In the genomic region with DNA sequence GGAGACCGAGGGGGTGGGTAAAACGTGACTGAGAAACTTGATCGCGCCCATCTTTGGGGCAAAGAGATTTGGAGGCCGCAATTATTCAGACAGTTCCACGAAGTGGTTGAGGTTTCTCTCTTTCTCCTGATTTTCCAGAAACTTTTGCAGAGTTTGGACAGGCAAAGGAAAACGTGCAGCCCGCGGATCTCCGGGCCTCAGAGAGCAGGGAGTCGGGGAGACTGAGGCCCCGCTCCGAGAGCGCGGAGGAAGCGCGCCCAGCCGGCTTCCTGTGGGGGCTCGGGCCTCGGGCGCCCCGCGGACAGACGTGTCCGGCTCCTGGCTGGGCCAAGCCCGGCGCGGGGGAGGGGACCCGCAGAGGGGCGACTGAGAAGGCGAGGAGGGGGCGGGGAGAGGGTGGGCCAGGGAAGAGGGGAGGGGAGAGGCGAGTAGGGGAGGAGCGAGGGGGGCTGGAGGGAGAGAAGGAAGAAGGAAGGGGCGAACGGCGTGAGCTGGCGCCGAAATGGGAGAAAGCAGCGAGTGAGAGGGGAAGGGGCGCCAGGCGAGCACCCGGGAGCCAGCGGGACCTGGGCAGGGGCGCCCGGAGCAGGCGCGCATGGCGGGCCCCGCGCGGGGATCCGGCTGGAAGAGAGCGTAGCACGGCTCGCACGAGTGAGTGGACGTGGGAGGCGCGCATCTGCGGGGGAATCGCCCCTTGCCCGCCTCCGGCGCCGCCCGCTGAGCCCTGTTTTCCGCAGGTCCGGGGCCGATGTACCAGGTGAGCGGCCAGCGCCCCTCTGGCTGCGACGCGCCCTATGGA, we compare ENCODE assay signal across 8 cellular contexts. TPM values are rescaled to one million over a fixed set of nuclear protein-coding genes. Genes with fewer than 3 reads are reported as not detected.
DNase-seq lines count a peak whose midpoint lies in the region; TF ChIP-seq lines count a peak whose summit lies in the region.

A gene with protein sequence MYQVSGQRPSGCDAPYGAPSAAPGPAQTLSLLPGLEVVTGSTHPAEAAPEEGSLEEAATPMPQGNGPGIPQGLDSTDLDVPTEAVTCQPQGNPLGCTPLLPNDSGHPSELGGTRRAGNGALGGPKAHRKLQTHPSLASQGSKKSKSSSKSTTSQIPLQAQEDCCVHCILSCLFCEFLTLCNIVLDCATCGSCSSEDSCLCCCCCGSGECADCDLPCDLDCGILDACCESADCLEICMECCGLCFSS (plus strand): TSS at position 467 of the 799 bp plus-strand sequence. CDS start 282 bp downstream, at position 749.

- TF ChIP-seq CTCF in chondrocyte (IDR thresholded peaks at IDR 0.05): no peak
- TF ChIP-seq CTCF in tibial artery (IDR thresholded peaks at IDR 0.05): no peak

- peak within 1 kb of the TSS; percentile 87 for H3K4me3 Mint-ChIP-seq in chondrocyte (ENCODE audit: unreplicated experiment)

- peaks cover 79% of the 10 kb centered on the region for H3K4me1 Mint-ChIP-seq in chondrocyte (ENCODE audit: low read depth)

- intact Hi-C loops in tibial artery (cut with DNase I; ENCODE audit: low total_unique reads): no loop called here

- peaks cover 2% of the 10 kb centered on the region for H3K36me3 Mint-ChIP-seq in chondrocyte (ENCODE audit: low read depth)

- H3K4me1 ChIP-seq in tibial artery: peaks cover 0 to 41% (median 25%) of the 10 kb centered on the region in 4 donors

- H3K27me3 ChIP-seq in tibial artery: peaks cover 5 to 66% of the 10 kb centered on the region in 2 donors

- peak within 1 kb of the TSS in 1 of 2 donors; percentile 7 for H3K27ac ChIP-seq in tibial artery

- DNase-seq in SKM-1 treated with dmso at 0.1 percent for 144 hours (lab: John Stamatoyannopoulos, UW; ENCODE audit: unreplicated experiment) (peak; percentile 8), SKM-1 (lab: John Stamatoyannopoulos, UW; ENCODE audit: unreplicated experiment) (no peak), chondrocyte (ENCODE audit: low spot score) (peak; percentile 87), lung microvascular endothelial cell (ENCODE audit: low read depth in 2 of 2) (peak in 1 of 2 donors; percentile 16), tibial artery (no peak), HPDE6-E6E7 (ENCODE audit: extremely low spot score) (no peak), AG08395 (ENCODE audit: low spot score) (no peak)
- no peak for DNase-seq in stimulated activated CD4-positive, alpha-beta T cell treated with anti-CD3 and anti-CD28 coated beads, Interleukin-2, amount 100 ng/mL, for 48 hours

- H3K36me3 ChIP-seq in tibial artery: no peaks in the 10 kb centered on the region

- peak within 1 kb of the TSS; percentile 35 to 46 for H3K4me3 ChIP-seq in tibial artery

- H3K9me3 ChIP-seq in tibial artery: no peaks in the 10 kb centered on the region

- H3K9me3 Mint-ChIP-seq in chondrocyte (ENCODE audit: low read depth): no peaks in the 10 kb centered on the region

- peak within 1 kb of the TSS; percentile 84 for H3K27ac Mint-ChIP-seq in chondrocyte (ENCODE audit: unreplicated experiment)

- no peaks in the 10 kb centered on the region for H3K27me3 Mint-ChIP-seq in chondrocyte (ENCODE audit: low read depth)

RNA-seq across cellular contexts. Expression of the gene that starts here (rescaled TPM):
- total RNA-seq in chondrocyte: 31.8 to 62.6 TPM (median 33.7 TPM) in 3 replicates
- 44.0 and 49.5 TPM in 2 replicates for total RNA-seq in lung microvascular endothelial cell

Comparison
In these comparisons a context has a peak if more than half of its experiments do, and no peak if none do; other contexts are left out.
1. DNase-seq: peak in SKM-1 treated with dmso at 0.1 percent for 144 hours (single experiment) and chondrocyte (single experiment); none in SKM-1 (single experiment), tibial artery (0 of 2), stimulated activated CD4-positive, alpha-beta T cell treated with anti-CD3 and anti-CD28 coated beads, Interleukin-2, amount 100 ng/mL, for 48 hours (0 of 2), HPDE6-E6E7 (single experiment) and AG08395 (single experiment).